In genomic region chr22:37953062-37953436, GRCh38 we compare ENCODE assay signal across 8 cellular contexts. TPM values are rescaled to one million over a fixed set of nuclear protein-coding genes. Genes with fewer than 3 reads are reported as not detected.
DNase-seq lines count a peak whose midpoint lies in the region; ATAC-seq and TF ChIP-seq lines count a peak whose summit lies in the region.

No MANE protein-coding gene starts in this region.

- H3K4me1 ChIP-seq in PC-9 (replicated peaks; ENCODE audit: insufficient read depth), result peaks cover 18% of the 10 kb centered on the region
- H3K4me1 ChIP-seq in neuronal stem cell (ENCODE audit: control insufficient read depth in 2 of 2, insufficient read depth in 1 of 2, low read depth in 1 of 2, low read length in 2 of 2), result peaks cover 6 to 8% of the 10 kb centered on the region in 2 donors

- H2AK5ac ChIP-seq in neuronal stem cell (ENCODE audit: low read depth, low read length), result no peak overlapping the region

- peaks cover 30% of the 10 kb centered on the region for H3F3A ChIP-seq in PC-9 (ENCODE audit: insufficient read depth, low read depth)

- H3K27me3 ChIP-seq in PC-9 (ENCODE audit: insufficient read depth, low read depth), result no peaks in the 10 kb centered on the region
- no peaks in the 10 kb centered on the region for H3K27me3 ChIP-seq in neuronal stem cell (ENCODE audit: control insufficient read depth in 3 of 3, insufficient read depth in 3 of 3, low read depth in 1 of 3, low read length in 3 of 3)

- no peak overlapping the region for H2BK12ac ChIP-seq in neuronal stem cell (ENCODE audit: low read length)

- H3K9me3 ChIP-seq in PC-9 (ENCODE audit: insufficient read depth, low read depth) (no peaks in the 10 kb centered on the region), neuronal stem cell (replicated peaks in 1 of 2; ENCODE audit: control insufficient read depth in 2 of 2, insufficient read depth in 1 of 2, low read depth in 1 of 2, low read length in 2 of 2) (no peaks in the 10 kb centered on the region)

- H3K36me3 ChIP-seq in PC-9 (ENCODE audit: low read depth) (peaks cover 12% of the 10 kb centered on the region), neuronal stem cell (replicated peaks in 1 of 2; ENCODE audit: control insufficient read depth in 2 of 2, insufficient read depth in 2 of 2, low read length in 2 of 2) (peaks cover 14 to 16% of the 10 kb centered on the region in 2 donors)

- H3K27ac ChIP-seq in PC-9, result 0 out of 2 replicates have a peak overlapping the region, but pooled peaks have one; percentile 1
- no peak overlapping the region for H3K27ac ChIP-seq in neuronal stem cell (replicated peaks; ENCODE audit: low read length)

- H3K9ac ChIP-seq in neuronal stem cell (ENCODE audit: low read depth, low read length, poor library complexity), result peak overlapping the region; percentile 30

- BruUV-seq in PC-9 (replicated peaks; lab: Mats Ljungman, UMichigan), result TSS peak; percentile 82

- CTCF ChIA-PET in PC-9 (lab: Charles Lee), result interaction anchor here (1.0 to 2.3 kb wide), 4 partner anchors 20 to 345 kb away, joined by 3 to 20 read pairs (median 8); partner anchors contain the start of gene GGA1

- no peaks in the 10 kb centered on the region for H4K20me1 ChIP-seq in PC-9 (ENCODE audit: insufficient read depth)

- peak; percentile 10 for DNase-seq in stimulated activated CD4-positive, alpha-beta T cell treated with anti-CD3 and anti-CD28 coated beads, Interleukin-15, amount 100 ng/mL, for 24 hours
- no peak for DNase-seq in stimulated activated CD4-positive, alpha-beta T cell treated with anti-CD3 and anti-CD28 coated beads, Interleukin-4, amount 100 ng/mL, for 1 hour
- DNase-seq in PC-9 (peak in 1 of 2 experiments; percentile 37), epithelial cell of proximal tubule (ENCODE audit: low read depth) (no peak), neuronal stem cell (ENCODE audit: low spot score) (no peak), NCI-H1105 treated with DMSO at 0.1 percent for 48 hours (lab: John Stamatoyannopoulos, UW) (no peak), RPMI8226 (no peak)

- H2BK120ac ChIP-seq in neuronal stem cell (ENCODE audit: low read depth, low read length), result no peak overlapping the region

- no peak for ATAC-seq in HG03565 (IDR thresholded peaks at IDR 0.05; ENCODE audit: unreplicated experiment)

- H3K9me2 ChIP-seq in PC-9 (ENCODE audit: insufficient read depth), result no peaks in the 10 kb centered on the region

- no peak overlapping the region for H4K8ac ChIP-seq in neuronal stem cell (ENCODE audit: low read depth, low read length)

- no peak overlapping the region for H2BK5ac ChIP-seq in neuronal stem cell (ENCODE audit: low read length)

- peak overlapping the region; percentile 21 for H3K23ac ChIP-seq in neuronal stem cell (ENCODE audit: low read depth, low read length, poor library complexity)

- H3K4ac ChIP-seq in neuronal stem cell (ENCODE audit: low read length), result no peak overlapping the region

- H2AFZ ChIP-seq in PC-9, result peak overlapping the region; percentile 97
- H2AFZ ChIP-seq in neuronal stem cell (ENCODE audit: low read length), result peak overlapping the region; percentile 97

- H3K79me1 ChIP-seq in neuronal stem cell (ENCODE audit: low read depth, low read length), result peaks cover 3% of the 10 kb centered on the region

- H3K4me3 ChIP-seq in PC-9 (peak overlapping the region; percentile 68), epithelial cell of proximal tubule (ENCODE audit: low read depth, low read length) (peak overlapping the region; percentile 77), neuronal stem cell (ENCODE audit: low read length in 2 of 2) (peak overlapping the region; percentile 87 to 93)

- H3K14ac ChIP-seq in neuronal stem cell (ENCODE audit: low read length), result no peak overlapping the region

- intact Hi-C loops in PC-9 (cut with micrococcal nuclease; ENCODE audit: unreplicated experiment), result loop anchor here (1.0 to 5.0 kb wide), 2 partner anchors 66 to 111 kb away; partner anchors contain the start of gene ANKRD54

- H2BK15ac ChIP-seq in neuronal stem cell (ENCODE audit: low read length), result no peak overlapping the region

- peak overlapping the region; percentile 20 for H3K18ac ChIP-seq in neuronal stem cell (ENCODE audit: low read length)

- TF ChIP-seq CTCF in PC-9 (conservative IDR thresholded peaks at IDR 0.05) (no peak), epithelial cell of proximal tubule (conservative IDR thresholded peaks at IDR 0.05; ENCODE audit: low read depth, low read length) (no peak)

- H3K4me2 ChIP-seq in PC-9 (peak overlapping the region; percentile 89), neuronal stem cell (ENCODE audit: insufficient read depth, low read length, poor library complexity, severe bottlenecking) (peak overlapping the region; percentile 87)

- H3K79me2 ChIP-seq in PC-9 (ENCODE audit: low read depth), result peaks cover 35% of the 10 kb centered on the region

- WGBS in neuronal stem cell (ENCODE audit: extremely low coverage in 2 of 2, insufficient read length in 2 of 2, insufficient replicate concordance in 1 of 2), 2 donors, result no CpG with 5 or more reads among the region's 13 CpGs

- POLR2A ChIA-PET in PC-9 (lab: Charles Lee; ENCODE audit: unreplicated experiment), result interaction anchor here (0.5 to 0.9 kb wide), 3 partner anchors 43 to 295 kb away, joined by 3 to 4 read pairs (median 3); no protein-coding TSS in a partner anchor

- no peak overlapping the region for H4K91ac ChIP-seq in neuronal stem cell (ENCODE audit: low read depth, low read length, poor library complexity)

RNA-seq across cellular contexts. Expression of gene C22orf23, which starts 0.4 kb away (rescaled TPM):
- total RNA-seq in PC-9 (2021) (1.0 and 1.7 TPM in 2 replicates), epithelial cell of proximal tubule (not detected in 2 replicates)
- 1.3 TPM for polyA plus RNA-seq in neuronal stem cell (2013, experiment 1 of 2)
- 1.1 TPM for polyA plus RNA-seq in neuronal stem cell (2013, experiment 2 of 2)

RNA-seq across cellular contexts. Expression of gene POLR2F, which starts 0.5 kb away (rescaled TPM):
- total RNA-seq in PC-9 (2021) (147 and 180 TPM in 2 replicates), epithelial cell of proximal tubule (136 and 147 TPM in 2 replicates)
- polyA plus RNA-seq in neuronal stem cell (2013, experiment 1 of 2), result 108 TPM
- 103 TPM for polyA plus RNA-seq in neuronal stem cell (2013, experiment 2 of 2)

RNA-seq across cellular contexts. Expression of gene SOX10, which starts 31.3 kb away (rescaled TPM):
- total RNA-seq in PC-9 (2021) (not detected in 2 replicates), epithelial cell of proximal tubule (not detected in 2 replicates)
- polyA plus RNA-seq in neuronal stem cell (2013, experiment 1 of 2), result 1.5 TPM
- polyA plus RNA-seq in neuronal stem cell (2013, experiment 2 of 2), result 1.4 TPM

RNA-seq across cellular contexts. Expression of gene MICALL1, which starts 47.0 kb away (rescaled TPM):
- total RNA-seq in PC-9 (2021) (113 and 126 TPM in 2 replicates), epithelial cell of proximal tubule (74.8 and 79.2 TPM in 2 replicates)
- polyA plus RNA-seq in neuronal stem cell (2013, experiment 1 of 2), result 12.2 TPM
- 12.4 TPM for polyA plus RNA-seq in neuronal stem cell (2013, experiment 2 of 2)
